Comparison of ENCODE assay signal across 15 cellular contexts in genomic region chr11:69294621-69295078, GRCh38. TPM values are rescaled to one million over a fixed set of nuclear protein-coding genes. Genes with fewer than 3 reads are reported as not detected.
DNase-seq lines count a peak whose midpoint lies in the region; ATAC-seq and TF ChIP-seq lines count a peak whose summit lies in the region.
"Had no signal": no experiment of that assay in that cellular context is flagged by ENCODE, and none has a peak within 500 bp of the region (broad histone marks: within the 10 kb centered on the region; RNA-seq: fewer than 3 reads in every experiment).

No MANE protein-coding gene starts in this region.

- TF ChIP-seq EP300 in suprapubic skin (IDR thresholded peaks at IDR 0.05): no peak

- no peak overlapping the region for H3K27ac Mint-ChIP-seq in activated naive CD4-positive, alpha-beta T cell treated with anti-CD3 and anti-CD28 coated beads, Interleukin-2, amount 50 U/mL, for 72 hours
- H3K27ac Mint-ChIP-seq in CD4-positive, alpha-beta T cell: no peak overlapping the region
- H3K27ac Mint-ChIP-seq in stimulated activated naive CD8-positive, alpha-beta T cell treated with anti-CD3 and anti-CD28 coated beads, Interleukin-15, amount 100 ng/mL, for 72 hours: no peak overlapping the region

- H3K4me1 Mint-ChIP-seq in CD4-positive, alpha-beta T cell (ENCODE audit: low read depth): peaks cover 53% of the 10 kb centered on the region
- H3K4me1 Mint-ChIP-seq in stimulated activated naive CD8-positive, alpha-beta T cell treated with anti-CD3 and anti-CD28 coated beads, Interleukin-15, amount 100 ng/mL, for 72 hours: peaks cover 52% of the 10 kb centered on the region

- H3K4me3 Mint-ChIP-seq in CD4-positive, alpha-beta T cell: no peak overlapping the region
- no peak overlapping the region for H3K4me3 Mint-ChIP-seq in stimulated activated naive CD8-positive, alpha-beta T cell treated with anti-CD3 and anti-CD28 coated beads, Interleukin-15, amount 100 ng/mL, for 72 hours

- H2AFZ ChIP-seq in OCI-LY3 (ENCODE audit: low read depth, low read length): no peak overlapping the region

- 76% methylated on average over 3 of the region's 8 CpGs for WGBS in suprapubic skin

- H3K4me1 ChIP-seq in OCI-LY3 (ENCODE audit: low read length): peaks cover 65% of the 10 kb centered on the region
- H3K4me1 ChIP-seq in suprapubic skin: peaks cover 53% of the 10 kb centered on the region

- TF ChIP-seq CTCF in OCI-LY3 (IDR thresholded peaks at IDR 0.05; ENCODE audit: low read depth, low read length) (no peak), suprapubic skin (IDR thresholded peaks at IDR 0.05) (no peak)
- no peak for TF ChIP-seq CTCF in CD4-positive, alpha-beta T cell (IDR thresholded peaks at IDR 0.05)

- peak overlapping the region; percentile 95 for H3K4me2 ChIP-seq in OCI-LY3 (ENCODE audit: low read length)

- H3K36me3 ChIP-seq in OCI-LY3 (replicated peaks; ENCODE audit: low read depth, low read length): peaks cover 8% of the 10 kb centered on the region
- no peaks in the 10 kb centered on the region for H3K36me3 ChIP-seq in suprapubic skin

- H3K9me3 Mint-ChIP-seq in activated naive CD4-positive, alpha-beta T cell treated with anti-CD3 and anti-CD28 coated beads, Interleukin-2, amount 50 U/mL, for 72 hours: no peaks in the 10 kb centered on the region
- H3K9me3 Mint-ChIP-seq in CD4-positive, alpha-beta T cell: no peaks in the 10 kb centered on the region
- H3K9me3 Mint-ChIP-seq in stimulated activated naive CD8-positive, alpha-beta T cell treated with anti-CD3 and anti-CD28 coated beads, Interleukin-15, amount 100 ng/mL, for 72 hours: no peaks in the 10 kb centered on the region

- POLR2A ChIA-PET in CD4-positive, alpha-beta T cell (lab: Charles Lee): no interaction called here

- H3K27me3 Mint-ChIP-seq in CD4-positive, alpha-beta T cell: peaks cover 3% of the 10 kb centered on the region
- no peaks in the 10 kb centered on the region for H3K27me3 Mint-ChIP-seq in stimulated activated naive CD8-positive, alpha-beta T cell treated with anti-CD3 and anti-CD28 coated beads, Interleukin-15, amount 100 ng/mL, for 72 hours
- H3K27me3 Mint-ChIP-seq: CD4-positive, alpha-beta memory T cell had no signal

- H3K27ac ChIP-seq in OCI-LY3 (ENCODE audit: low read length) (peak overlapping the region; percentile 27; the same call in 1 of the 2 replicates), epithelial cell of prostate (peak overlapping the region; percentile 33), suprapubic skin (no peak overlapping the region)
- H3K27ac ChIP-seq in CD4-positive, alpha-beta T cell (ENCODE audit: low read depth, low read length): no peak overlapping the region

- H3K4me3 ChIP-seq in OCI-LY3 (ENCODE audit: low read length) (peak overlapping the region; percentile 80), suprapubic skin (peak overlapping the region; percentile 13)
- H3K4me3 ChIP-seq: mucosa of descending colon had no signal

- no peaks in the 10 kb centered on the region for H4K20me1 ChIP-seq in OCI-LY3 (ENCODE audit: insufficient read depth, low read length)

- peak overlapping the region; percentile 68 for H3K9ac ChIP-seq in OCI-LY3 (ENCODE audit: low read length)

- DNase-seq in activated naive CD4-positive, alpha-beta T cell treated with anti-CD3 and anti-CD28 coated beads, Interleukin-2, amount 50 U/mL, for 16 hours: peak; percentile 10
- no peak for DNase-seq in activated naive CD4-positive, alpha-beta T cell treated with anti-CD3 and anti-CD28 coated beads, Interleukin-2, amount 50 U/mL, for 72 hours (ENCODE audit: low spot score in 2 of 2)
- no peak for DNase-seq in epithelial cell of prostate (ENCODE audit: low read depth, low spot score)
- DNase-seq in suprapubic skin (ENCODE audit: low spot score in 2 of 2): no peak
- no peak for DNase-seq in CD4-positive, alpha-beta T cell
- no peak for DNase-seq in NCI-H446 (lab: John Stamatoyannopoulos, UW)
- no peak for DNase-seq in stimulated activated naive CD8-positive, alpha-beta T cell treated with anti-CD3 and anti-CD28 coated beads, Interleukin-15, amount 100 ng/mL, for 72 hours
- DNase-seq: activated CD4-positive, CD25-positive, alpha-beta regulatory T cell treated with anti-CD3 and anti-CD28 coated beads, Interleukin-2, amount 50 U/mL, for 72 hours; caudate nucleus; glutamatergic neuron; NCI-H1105 treated with DMSO at 0.1 percent for 48 hours had no signal

- H3K9me3 ChIP-seq in OCI-LY3 (ENCODE audit: insufficient read depth, low read length) (no peaks in the 10 kb centered on the region), suprapubic skin (no peaks in the 10 kb centered on the region)
- H3K9me3 ChIP-seq in CD4-positive, alpha-beta T cell (ENCODE audit: control insufficient read depth, low read length): no peaks in the 10 kb centered on the region
- H3K9me3 ChIP-seq: mucosa of descending colon had no signal

- CTCF ChIA-PET in CD4-positive, alpha-beta T cell (lab: Charles Lee): interaction anchor here (1.2 kb wide), 1 partner anchor 376 kb away, joined by 4 read pairs; no protein-coding TSS in a partner anchor

- H3K36me3 Mint-ChIP-seq in activated naive CD4-positive, alpha-beta T cell treated with anti-CD3 and anti-CD28 coated beads, Interleukin-2, amount 50 U/mL, for 72 hours: no peaks in the 10 kb centered on the region
- no peaks in the 10 kb centered on the region for H3K36me3 Mint-ChIP-seq in CD4-positive, alpha-beta T cell (ENCODE audit: low read depth)
- H3K36me3 Mint-ChIP-seq: CD4-positive, alpha-beta memory T cell had no signal

- no peaks in the 10 kb centered on the region for H3K79me2 ChIP-seq in OCI-LY3 (ENCODE audit: low read length)

- intact Hi-C loops in CD4-positive, alpha-beta T cell (cut with DNase I, micrococcal nuclease): loop anchor here in 1 of 2 experiments (10.0 kb wide), 1 partner anchor 190 kb away; no protein-coding TSS in a partner anchor

- no peak for TF ChIP-seq POLR2A in suprapubic skin (IDR thresholded peaks at IDR 0.05)

- H3K27me3 ChIP-seq in OCI-LY3 (ENCODE audit: low read depth, low read length): no peaks in the 10 kb centered on the region; the same call in 1 of the 2 replicates
- no peaks in the 10 kb centered on the region for H3K27me3 ChIP-seq in suprapubic skin
- no peaks in the 10 kb centered on the region for H3K27me3 ChIP-seq in CD4-positive, alpha-beta T cell (ENCODE audit: control insufficient read depth, insufficient read depth, low read length)

- ATAC-seq in activated naive CD4-positive, alpha-beta T cell treated with anti-CD3 and anti-CD28 coated beads, Interleukin-2, amount 50 U/mL, for 72 hours: no peak
- no peak for ATAC-seq in CD4-positive, alpha-beta T cell (ENCODE audit: poor library complexity)
- no peak for ATAC-seq in stimulated activated naive CD8-positive, alpha-beta T cell treated with anti-CD3 and anti-CD28 coated beads, Interleukin-15, amount 100 ng/mL, for 72 hours

RNA-seq across cellular contexts. Expression of gene MYEOV, which starts 0.7 kb away (rescaled TPM):
- total RNA-seq in activated naive CD4-positive, alpha-beta T cell treated with anti-CD3 and anti-CD28 coated beads, Interleukin-2, amount 50 U/mL, for 72 hours: not detected
- 10 to 100 TPM in 3 of 4 donors, 1 to 10 TPM in 1; 9.9 to 25.6 (median 15.8) TPM for total RNA-seq in suprapubic skin
- total RNA-seq in CD4-positive, alpha-beta T cell: not detected
- total RNA-seq: CD4-positive, alpha-beta memory T cell; SK-MEL-5 had no signal

Comparison
In these comparisons a context has a peak if more than half of its experiments do, and no peak if none do; other contexts are left out.
1. H3K27ac ChIP-seq: peak in OCI-LY3 (single experiment) and epithelial cell of prostate (single experiment); none in suprapubic skin (single experiment) and CD4-positive, alpha-beta T cell (single experiment).
2. RNA of gene MYEOV, which starts 0.7 kb away (total RNA-seq): 9.9 to 25.6 TPM in suprapubic skin; not detected in CD4-positive, alpha-beta T cell and not detected in activated naive CD4-positive, alpha-beta T cell treated with anti-CD3 and anti-CD28 coated beads, Interleukin-2, amount 50 U/mL, for 72 hours; every median in the first group is over 10 times any median in the second.